Comparison of ENCODE assay signal across 9 cellular contexts in the genomic region with DNA sequence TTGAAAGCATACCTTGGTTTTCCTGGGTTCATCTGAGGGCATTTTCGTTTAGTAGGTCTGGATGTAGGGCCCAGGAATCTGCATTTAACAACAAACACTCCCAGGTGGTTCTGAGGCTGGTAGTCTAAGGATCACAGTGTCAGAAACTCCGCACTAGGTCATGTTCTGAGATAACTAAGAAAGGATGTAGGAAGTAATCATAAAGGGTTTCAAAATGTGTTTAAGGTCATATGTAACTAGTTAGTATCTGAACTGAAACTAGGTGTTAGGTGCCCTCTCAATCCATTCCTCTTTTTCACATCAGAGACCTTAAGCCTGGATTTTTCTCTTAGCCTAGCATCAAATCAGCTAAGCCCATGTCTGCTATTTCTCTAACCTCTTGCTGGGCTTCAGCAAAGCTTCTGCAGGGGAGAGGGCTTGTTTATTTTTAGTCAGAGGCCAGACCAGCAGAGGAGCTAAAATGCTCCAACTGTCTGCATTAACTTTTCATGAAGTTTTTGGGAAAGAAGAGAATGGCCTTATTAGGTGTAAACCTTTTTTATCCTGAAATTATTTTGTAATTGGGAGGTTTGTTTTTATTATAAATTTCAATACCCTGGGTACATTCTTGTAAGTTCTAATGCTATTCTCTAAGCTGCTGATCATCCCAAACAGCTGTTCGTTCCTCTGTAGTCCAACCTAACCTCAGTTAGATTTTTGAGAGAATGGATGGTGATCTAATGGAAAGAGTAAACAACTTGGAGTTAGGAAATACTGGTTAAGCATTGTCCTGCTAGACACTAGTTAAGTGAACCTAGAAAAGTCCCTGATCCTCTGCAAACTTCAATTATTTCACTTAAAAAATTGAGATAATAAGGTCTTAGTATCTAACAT.
A peak's percentile ranks its signal among the peaks of the same experiment; 100 is the strongest.
DNase-seq lines count a peak whose midpoint lies in the region; ATAC-seq and TF ChIP-seq lines count a peak whose summit lies in the region.
"Had no signal": no experiment of that assay in that cellular context is flagged by ENCODE, and none has a peak within 500 bp of the region (broad histone marks: within the 10 kb centered on the region; RNA-seq: fewer than 3 reads in every experiment).

No MANE protein-coding gene starts in this region.

- H3K4me3 Mint-ChIP-seq in neural progenitor cell = no peak overlapping the region

- H4K20me1 ChIP-seq in GM23248 (ENCODE audit: insufficient read depth) (no peaks in the 10 kb centered on the region), neural progenitor cell (ENCODE audit: low read depth) (no peaks in the 10 kb centered on the region)

- H3K4me2 ChIP-seq in GM23248 (ENCODE audit: unreplicated experiment) = no peak overlapping the region
- no peak overlapping the region for H3K4me2 ChIP-seq in neural progenitor cell

- H3K36me3 Mint-ChIP-seq in neural progenitor cell = no peaks in the 10 kb centered on the region

- H3F3A ChIP-seq in GM23248 (ENCODE audit: insufficient read depth) (peaks cover 3% of the 10 kb centered on the region; the same call in 1 of the 2 replicates), neural progenitor cell (ENCODE audit: low read depth) (peaks cover 11% of the 10 kb centered on the region)

- H3K4me3 ChIP-seq in GM23248 (no peak overlapping the region), neural progenitor cell (no peak overlapping the region), upper lobe of right lung (no peak overlapping the region)

- DNase-seq in GM23248 (peak; percentile 16), neural progenitor cell (ENCODE audit: low spot score) (peak; percentile 14), kidney glomerular epithelial cell (lab: John Stamatoyannopoulos, UW) (no peak), upper lobe of right lung (no peak)
- no peak for DNase-seq in effector CD4-positive, alpha-beta T cell
- DNase-seq: amniotic stem cell, NCI-H1694 had no signal

- no peaks in the 10 kb centered on the region for H3K4me1 Mint-ChIP-seq in neural progenitor cell

- 65 to 67% methylated on average over 3 of the region's 3 CpGs for WGBS in GM23248 (ENCODE audit: low coverage in 1 of 2, low lambda C conversion rate in 2 of 2, missing lambda C conversion rate in 2 of 2), 2 experiments

- H2AFZ ChIP-seq in GM23248 (peak overlapping the region; percentile 44; the same call in 1 of the 2 replicates), neural progenitor cell (replicated peaks) (peak overlapping the region; percentile 31)

- in situ Hi-C loops in GM23248 (cut with MboI) = no loop called here

- H3K27me3 ChIP-seq in GM23248 (replicated peaks; ENCODE audit: insufficient read depth) (no peaks in the 10 kb centered on the region), neural progenitor cell (no peaks in the 10 kb centered on the region), upper lobe of right lung (no peaks in the 10 kb centered on the region)

- H3K27me3 Mint-ChIP-seq in neural progenitor cell (ENCODE audit: insufficient read depth, low read depth) = peaks cover 2% of the 10 kb centered on the region

- no peak overlapping the region for H3K9ac ChIP-seq in GM23248
- no peak overlapping the region for H3K9ac ChIP-seq in neural progenitor cell

- intact Hi-C loops in upper lobe of right lung (cut with DNase I) = no loop called here

- H3K9me2 ChIP-seq in GM23248 (ENCODE audit: insufficient read depth) = no peaks in the 10 kb centered on the region

- H3K9me3 Mint-ChIP-seq in neural progenitor cell = no peaks in the 10 kb centered on the region

- H3K4me1 ChIP-seq in GM23248 (ENCODE audit: insufficient read depth) = peaks cover 9% of the 10 kb centered on the region
- H3K4me1 ChIP-seq in neural progenitor cell = no peaks in the 10 kb centered on the region
- no peaks in the 10 kb centered on the region for H3K4me1 ChIP-seq in upper lobe of right lung

- ATAC-seq in GM18907 (IDR thresholded peaks at IDR 0.05; ENCODE audit: unreplicated experiment) (peak; percentile 90), HG03521 (IDR thresholded peaks at IDR 0.05; ENCODE audit: unreplicated experiment) (peak; percentile 67), upper lobe of right lung (no peak)

- H3K27ac ChIP-seq in GM23248 = no peak overlapping the region
- H3K27ac ChIP-seq in neural progenitor cell = peak overlapping the region; percentile 68
- H3K27ac ChIP-seq in upper lobe of right lung = no peak overlapping the region

- H3K79me2 ChIP-seq in GM23248 (ENCODE audit: insufficient read depth) (no peaks in the 10 kb centered on the region), neural progenitor cell (ENCODE audit: low read depth) (no peaks in the 10 kb centered on the region)

- H3K36me3 ChIP-seq in GM23248 (ENCODE audit: low read depth) (no peaks in the 10 kb centered on the region), neural progenitor cell (no peaks in the 10 kb centered on the region), upper lobe of right lung (no peaks in the 10 kb centered on the region)

- no peaks in the 10 kb centered on the region for H3K9me3 ChIP-seq in GM23248 (ENCODE audit: low read depth)
- no peaks in the 10 kb centered on the region for H3K9me3 ChIP-seq in neural progenitor cell (ENCODE audit: low read depth)
- no peaks in the 10 kb centered on the region for H3K9me3 ChIP-seq in upper lobe of right lung

- TF ChIP-seq CTCF in neural progenitor cell (IDR thresholded peaks at IDR 0.05) (no peak), upper lobe of right lung (IDR thresholded peaks at IDR 0.05) (no peak)

- H3K27ac Mint-ChIP-seq in neural progenitor cell = peak overlapping the region; percentile 21

Comparison
In these comparisons a context has a peak if more than half of its experiments do, and no peak if none do; other contexts are left out.
1. DNase-seq: peak in GM23248 (single experiment) and neural progenitor cell (single experiment); none in kidney glomerular epithelial cell (single experiment), effector CD4-positive, alpha-beta T cell (single experiment) and upper lobe of right lung (single experiment).